3 cellular contexts compared by ENCODE assay signal in the genomic region with DNA sequence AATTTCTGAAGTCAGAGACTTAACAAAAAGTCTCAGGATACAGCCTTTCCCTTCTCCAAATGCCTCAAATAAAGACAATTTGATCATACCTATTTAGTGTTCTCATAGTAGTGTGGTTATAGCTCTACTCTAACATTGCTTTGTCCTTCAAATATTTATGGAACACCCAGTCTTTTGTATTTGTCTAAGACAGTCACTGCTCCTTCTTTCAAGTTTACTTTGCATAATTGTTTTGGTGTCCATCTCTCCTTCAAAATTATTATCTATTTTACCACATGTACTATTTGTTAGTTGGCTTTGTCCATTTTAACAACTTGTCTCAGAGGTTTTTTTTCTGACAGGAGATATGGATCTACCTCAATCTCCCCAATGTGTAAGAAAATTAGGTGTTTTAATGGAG.
"Had no signal": no experiment of that assay in that cellular context is flagged by ENCODE, and none has a peak within 500 bp of the region (broad histone marks: within the 10 kb centered on the region; RNA-seq: fewer than 3 reads in every experiment).

No MANE protein-coding gene starts in this region.

- ATAC-seq: GM12878 had no signal

- H3K4me3 ChIP-seq: GM12878 had no signal

- DNase-seq: GDM1, GF-D8 had no signal
